Comparison of ENCODE assay signal across 38 cellular contexts in genomic region chr19:14619404-14619803, GRCh38. TPM values are rescaled to one million over a fixed set of nuclear protein-coding genes. Genes with fewer than 3 reads are reported as not detected.
"Had no signal": no experiment of that assay in that cellular context is flagged by ENCODE, and none has a peak within 500 bp of the region (broad histone marks: within the 10 kb centered on the region; RNA-seq: fewer than 3 reads in every experiment).

No MANE protein-coding gene starts in this region.

- H3K27ac Mint-ChIP-seq: activated B cell treated with CpG ODN at 0.5 μM for 24 hours; activated CD4-positive, alpha-beta memory T cell treated with anti-CD3 and anti-CD28 coated beads for 36 hours; activated CD4-positive, alpha-beta T cell treated with anti-CD3 and anti-CD28 coated beads, Interleukin-2, amount 10 ng/mL, durations not matched to agents 24 days and 14 days; activated CD8-positive, alpha-beta T cell treated with anti-CD3 and anti-CD28 coated beads for 36 hours; activated naive CD4-positive, alpha-beta T cell treated with anti-CD3 and anti-CD28 coated beads for 36 hours; activated naive CD4-positive, alpha-beta T cell treated with anti-CD3 and anti-CD28 coated beads, Interleukin-2, amount 50 U/mL, for 72 hours; activated naive CD8-positive, alpha-beta T cell treated with anti-CD3 and anti-CD28 coated beads for 36 hours; activated T-cell treated with anti-CD3 and anti-CD28 coated beads, Interleukin-2, amount 50 U/mL, for 72 hours; activated T-helper 1 cell treated with anti-CD3 and anti-CD28 coated beads, Interleukin-12 subunit alpha, Interleukin-12 subunit beta, Interleukin-2, Interleukin-4 antibody, amounts not matched to agents 30 ng/mL and 10 ng/mL and 1 ng/mL, durations not matched to agents 14 hours and 24 hours and 36 hours; activated T-helper 17 cell treated with anti-CD3 and anti-CD28 coated beads, Interleukin-2, amount 50 U/mL, for 72 hours; T-helper 1 cell treated with Interleukin-12 subunit alpha and Interleukin-12 subunit beta and Interleukin-4 antibody, amounts not matched to agents 30 μg/mL and 1 μg/mL, for 36 hours; T-helper 2 cell treated with Interferon-gamma antibody and Interleukin-4, amounts not matched to agents 5 μg/mL and 100 μg/mL, for 36 hours had no signal

- H3K4me3 ChIP-seq: adrenal gland, body of pancreas, breast epithelium had no signal

- H3K27me3 ChIP-seq: adrenal gland, body of pancreas, brain microvascular endothelial cell, breast epithelium had no signal

- H3K4me1 Mint-ChIP-seq: activated CD4-positive, alpha-beta T cell treated with anti-CD3 and anti-CD28 coated beads, Interleukin-2, amount 10 ng/mL, durations not matched to agents 24 days and 14 days; activated naive CD8-positive, alpha-beta T cell treated with anti-CD3 and anti-CD28 coated beads for 36 hours; activated T-helper 17 cell treated with anti-CD3 and anti-CD28 coated beads, Interleukin-2, amount 50 U/mL, for 72 hours had no signal

- H3K36me3 ChIP-seq: adrenal gland, brain microvascular endothelial cell, breast epithelium had no signal

- H3K9me3 Mint-ChIP-seq: activated naive CD4-positive, alpha-beta T cell treated with anti-CD3 and anti-CD28 coated beads, Interleukin-2, amount 50 U/mL, for 72 hours; activated T-helper 17 cell treated with anti-CD3 and anti-CD28 coated beads, Interleukin-2, amount 50 U/mL, for 72 hours had no signal

- DNase-seq: activated B cell treated with CpG ODN at 0.5 μM for 24 hours; activated CD4-positive, alpha-beta memory T cell treated with anti-CD3 and anti-CD28 coated beads for 36 hours; activated CD4-positive, alpha-beta T cell treated with anti-CD3 and anti-CD28 coated beads for 4 hours; activated CD4-positive, alpha-beta T cell treated with anti-CD3 and anti-CD28 coated beads, Interleukin-2, amount 10 ng/mL, durations not matched to agents 24 days and 14 days; activated CD4-positive, alpha-beta T cell treated with anti-CD3 and anti-CD28 coated beads, Interleukin-2, amount 50 U/mL, for 1 hour; activated CD4-positive, alpha-beta T cell treated with anti-CD3 and anti-CD28 coated beads, Interleukin-2, amount 50 U/mL, for 4 hours; activated CD4-positive, CD25-positive, alpha-beta regulatory T cell treated with anti-CD3 and anti-CD28 coated beads, Interleukin-2, amount 50 U/mL, for 72 hours; activated CD8-positive, alpha-beta memory T cell treated with anti-CD3 and anti-CD28 coated beads, Interleukin-2, amount 50 U/mL, for 4 hours; activated CD8-positive, alpha-beta T cell treated with anti-CD3 and anti-CD28 coated beads for 36 hours; activated effector memory CD4-positive, alpha-beta T cell treated with anti-CD3 and anti-CD28 coated beads, Interleukin-2, amount 50 U/mL, for 16 hours; activated gamma-delta T cell treated with Interleukin-2 at 50 U/mL for 16 hours; activated naive CD4-positive, alpha-beta T cell; activated naive CD4-positive, alpha-beta T cell treated with anti-CD3 and anti-CD28 coated beads for 36 hours; activated naive CD4-positive, alpha-beta T cell treated with anti-CD3 and anti-CD28 coated beads, Interleukin-2, amount 50 U/mL, for 16 hours; activated naive CD8-positive, alpha-beta T cell treated with anti-CD3 and anti-CD28 coated beads for 36 hours; activated T-cell treated with anti-CD3 and anti-CD28 coated beads for 4 hours; activated T-cell treated with anti-CD3 and anti-CD28 coated beads, Interleukin-2, amount 50 U/mL, for 1 hour; activated T-cell treated with anti-CD3 and anti-CD28 coated beads, Interleukin-2, amount 50 U/mL, for 4 hours; activated T-cell treated with anti-CD3 and anti-CD28 coated beads, Interleukin-2, amount 50 U/mL, for 72 hours; adrenal gland; amniotic stem cell; aorta; body of pancreas; brain microvascular endothelial cell; central memory CD4-positive, alpha-beta T cell; T-helper 2 cell; T-helper 9 cell had no signal

- H3K27me3 Mint-ChIP-seq: activated B cell treated with CpG ODN at 0.5 μM for 24 hours; activated CD4-positive, alpha-beta T cell treated with anti-CD3 and anti-CD28 coated beads, Interleukin-2, amount 10 ng/mL, durations not matched to agents 24 days and 14 days; activated T-helper 17 cell treated with anti-CD3 and anti-CD28 coated beads, Interleukin-2, amount 50 U/mL, for 72 hours had no signal

- H3K9me3 ChIP-seq: body of pancreas had no signal

- H3K36me3 Mint-ChIP-seq: activated naive CD4-positive, alpha-beta T cell treated with anti-CD3 and anti-CD28 coated beads, Interleukin-2, amount 50 U/mL, for 72 hours; activated naive CD8-positive, alpha-beta T cell treated with anti-CD3 and anti-CD28 coated beads for 36 hours had no signal

- H3K4me3 Mint-ChIP-seq: activated B cell treated with CpG ODN at 0.5 μM for 24 hours; activated CD4-positive, alpha-beta memory T cell treated with anti-CD3 and anti-CD28 coated beads for 36 hours; activated CD4-positive, alpha-beta T cell treated with anti-CD3 and anti-CD28 coated beads, Interleukin-2, amount 10 ng/mL, durations not matched to agents 24 days and 14 days; activated CD8-positive, alpha-beta T cell treated with anti-CD3 and anti-CD28 coated beads for 36 hours; activated naive CD4-positive, alpha-beta T cell treated with anti-CD3 and anti-CD28 coated beads for 36 hours; activated naive CD8-positive, alpha-beta T cell treated with anti-CD3 and anti-CD28 coated beads for 36 hours; activated T-cell treated with anti-CD3 and anti-CD28 coated beads, Interleukin-2, amount 50 U/mL, for 4 hours; activated T-cell treated with anti-CD3 and anti-CD28 coated beads, Interleukin-2, amount 50 U/mL, for 72 hours; activated T-helper 1 cell treated with anti-CD3 and anti-CD28 coated beads, Interleukin-12 subunit alpha, Interleukin-12 subunit beta, Interleukin-2, Interleukin-4 antibody, amounts not matched to agents 30 ng/mL and 10 ng/mL and 1 ng/mL, durations not matched to agents 14 hours and 24 hours and 36 hours; activated T-helper 17 cell treated with anti-CD3 and anti-CD28 coated beads, Interleukin-2, amount 50 U/mL, for 72 hours; T-helper 1 cell treated with Interleukin-12 subunit alpha and Interleukin-12 subunit beta and Interleukin-4 antibody, amounts not matched to agents 30 μg/mL and 1 μg/mL, for 36 hours; T-helper 2 cell treated with Interferon-gamma antibody and Interleukin-4, amounts not matched to agents 5 μg/mL and 100 μg/mL, for 36 hours had no signal

- H3K27ac ChIP-seq: adrenal gland, body of pancreas, brain microvascular endothelial cell, breast epithelium, VCaP had no signal

- H3K4me1 ChIP-seq: adrenal gland, body of pancreas, breast epithelium had no signal

RNA-seq across cellular contexts. Expression of gene CLEC17A, which starts 36.5 kb away (rescaled TPM):
- total RNA-seq: activated CD4-positive, alpha-beta T cell treated with anti-CD3 and anti-CD28 coated beads, Interleukin-2, amount 10 ng/mL, durations not matched to agents 24 days and 14 days; adrenal gland; body of pancreas; breast epithelium; cardiac septum; cerebellum had no signal
- polyA plus RNA-seq: aorta had no signal

RNA-seq across cellular contexts. Expression of gene ADGRE3, which starts 55.2 kb away (rescaled TPM):
- total RNA-seq: activated B cell treated with CpG ODN at 0.5 μM for 24 hours; activated CD4-positive, alpha-beta memory T cell treated with anti-CD3 and anti-CD28 coated beads for 36 hours; activated CD4-positive, alpha-beta T cell treated with anti-CD3 and anti-CD28 coated beads, Interleukin-2, amount 10 ng/mL, durations not matched to agents 24 days and 14 days; activated CD8-positive, alpha-beta memory T cell treated with anti-CD3 and anti-CD28 coated beads for 36 hours; activated CD8-positive, alpha-beta T cell treated with anti-CD3 and anti-CD28 coated beads for 36 hours; activated naive CD4-positive, alpha-beta T cell treated with anti-CD3 and anti-CD28 coated beads for 36 hours; activated naive CD4-positive, alpha-beta T cell treated with anti-CD3 and anti-CD28 coated beads, Interleukin-2, amount 50 U/mL, for 72 hours; activated naive CD8-positive, alpha-beta T cell treated with anti-CD3 and anti-CD28 coated beads for 36 hours; activated T-cell treated with anti-CD3 and anti-CD28 coated beads, Interleukin-2, amount 50 U/mL, for 4 hours; activated T-cell treated with anti-CD3 and anti-CD28 coated beads, Interleukin-2, amount 50 U/mL, for 72 hours; activated T-helper 1 cell treated with anti-CD3 and anti-CD28 coated beads, Interleukin-12 subunit alpha, Interleukin-12 subunit beta, Interleukin-2, Interleukin-4 antibody, amounts not matched to agents 30 ng/mL and 10 ng/mL and 1 ng/mL, durations not matched to agents 14 hours and 24 hours and 36 hours; activated T-helper 17 cell treated with anti-CD3 and anti-CD28 coated beads, Interleukin-2, amount 50 U/mL, for 72 hours; astrocyte; body of pancreas; cerebellum had no signal
- polyA plus RNA-seq: adrenal gland, aorta had no signal
